In genomic region chr11:116532066-116532465, GRCh38 we compare ENCODE assay signal across 18 cellular contexts.
A peak's percentile ranks its signal among the peaks of the same experiment; 100 is the strongest.
DNase-seq lines count a peak whose midpoint lies in the region; ATAC-seq and TF ChIP-seq lines count a peak whose summit lies in the region.
"Had no signal": no experiment of that assay in that cellular context is flagged by ENCODE, and none has a peak within 500 bp of the region (broad histone marks: within the 10 kb centered on the region; RNA-seq: fewer than 3 reads in every experiment).

No MANE protein-coding gene starts in this region.

- DNase-seq in coronary artery (ENCODE audit: low spot score) (peak; percentile 33), endodermal cell (peak; percentile 24), posterior vena cava (ENCODE audit: low spot score) (peak; percentile 31), stomach (peak; percentile 8), tibial artery (no peak), NCI-H524 (lab: John Stamatoyannopoulos, UW) (no peak)
- DNase-seq: C1 segment of cervical spinal cord; Calu3; CD4-positive, alpha-beta memory T cell; COR-L47; DMS53; DMS79 treated with DMSO at 0.1 percent for 48 hours; GF-D8; GM23248; H9 had no signal

- no peak overlapping the region for H3K9ac ChIP-seq in endodermal cell (ENCODE audit: extremely low read depth, low read length, poor library complexity, severe bottlenecking)
- H3K9ac ChIP-seq: GM23248 had no signal

- no peaks in the 10 kb centered on the region for H3K36me3 ChIP-seq in endodermal cell (ENCODE audit: control insufficient read depth, insufficient read depth, low read length)
- no peaks in the 10 kb centered on the region for H3K36me3 ChIP-seq in stomach
- H3K36me3 ChIP-seq in tibial artery = no peaks in the 10 kb centered on the region

- peaks cover 31% of the 10 kb centered on the region for H3K4me1 Mint-ChIP-seq in endodermal cell
- H3K4me1 Mint-ChIP-seq: CD4-positive, alpha-beta memory T cell had no signal

- H3K36me3 Mint-ChIP-seq in endodermal cell (ENCODE audit: low read depth) = peaks cover 4% of the 10 kb centered on the region
- H3K36me3 Mint-ChIP-seq: CD4-positive, alpha-beta memory T cell had no signal

- H3K27ac ChIP-seq in coronary artery (no peak overlapping the region), endodermal cell (ENCODE audit: low read depth, low read length) (no peak overlapping the region), stomach (no peak overlapping the region), tibial artery (no peak overlapping the region)
- H3K27ac ChIP-seq: GM23248 had no signal

- 83 to 96% methylated on average over 5 to 8 of the region's 8 CpGs for WGBS in endodermal cell (ENCODE audit: insufficient coverage in 1 of 2, insufficient read length in 1 of 2), 2 experiments
- 65 to 84% (median 82%) methylated on average over 8 of the region's 8 CpGs for WGBS in stomach, 5 donors

- H3K27me3 ChIP-seq in endodermal cell (ENCODE audit: control insufficient read depth, insufficient read depth, low read length, poor library complexity, severe bottlenecking) (no peaks in the 10 kb centered on the region), stomach (peaks cover 0 to 83% (median 25%) of the 10 kb centered on the region in 3 donors), tibial artery (peaks cover 0 to 23% of the 10 kb centered on the region in 2 donors)

- H3K4me3 Mint-ChIP-seq in endodermal cell = no peak overlapping the region
- H3K4me3 Mint-ChIP-seq: CD4-positive, alpha-beta memory T cell; H9 had no signal

- no peak for TF ChIP-seq POLR2A in stomach (IDR thresholded peaks at IDR 0.05)

- H3K4me1 ChIP-seq in endodermal cell (ENCODE audit: control insufficient read depth, insufficient read depth, low read length) = peaks cover 8% of the 10 kb centered on the region
- H3K4me1 ChIP-seq in stomach = no peaks in the 10 kb centered on the region
- no peaks in the 10 kb centered on the region for H3K4me1 ChIP-seq in tibial artery

- intact Hi-C loops in posterior vena cava (cut with DNase I) (loop anchor here in 1 of 2 donors (10.0 kb wide), 1 partner anchor 733 kb away; no protein-coding TSS in a partner anchor), stomach (cut with DNase I; ENCODE audit: low total_unique reads) (no loop called here), tibial artery (cut with DNase I; ENCODE audit: low total_unique reads) (no loop called here)

- TF ChIP-seq CTCF in coronary artery (IDR thresholded peaks at IDR 0.05) = no peak
- TF ChIP-seq CTCF in endodermal cell (conservative IDR thresholded peaks at IDR 0.05) = no peak
- TF ChIP-seq CTCF in stomach (IDR thresholded peaks at IDR 0.05) = no peak
- TF ChIP-seq CTCF in tibial artery (IDR thresholded peaks at IDR 0.05) = no peak

- TF ChIP-seq EP300 in stomach (IDR thresholded peaks at IDR 0.05) = no peak

- peaks cover 9% of the 10 kb centered on the region for H3K9me3 Mint-ChIP-seq in endodermal cell

- H3K4me3 ChIP-seq in coronary artery = no peak overlapping the region
- no peak overlapping the region for H3K4me3 ChIP-seq in endodermal cell (ENCODE audit: low read length)
- no peak overlapping the region for H3K4me3 ChIP-seq in stomach
- H3K4me3 ChIP-seq in tibial artery = no peak overlapping the region
- H3K4me3 ChIP-seq: GM23248 had no signal

- ATAC-seq in GM19035 (IDR thresholded peaks at IDR 0.05; ENCODE audit: unreplicated experiment) (no peak), HG02981 (IDR thresholded peaks at IDR 0.05; ENCODE audit: unreplicated experiment) (no peak)
- ATAC-seq: HCT116 had no signal

- no peaks in the 10 kb centered on the region for H3K9me3 ChIP-seq in endodermal cell (ENCODE audit: control insufficient read depth, low read length)
- peaks cover 0 to 14% (median 9%) of the 10 kb centered on the region in 4 donors for H3K9me3 ChIP-seq in stomach
- H3K9me3 ChIP-seq in tibial artery = peaks cover 0 to 10% (median 0%) of the 10 kb centered on the region in 3 donors

- no peak overlapping the region for H3K27ac Mint-ChIP-seq in endodermal cell
- H3K27ac Mint-ChIP-seq: CD4-positive, alpha-beta memory T cell; H9 had no signal

- H3K27me3 Mint-ChIP-seq in endodermal cell (ENCODE audit: insufficient read depth) = peaks cover 9% of the 10 kb centered on the region

Comparison
In these comparisons a context has a peak if more than half of its experiments do, and no peak if none do; other contexts are left out.
1. DNase-seq: peak in coronary artery (single experiment), endodermal cell (single experiment), posterior vena cava (single experiment) and stomach (single experiment); none in tibial artery (0 of 2) and NCI-H524 (0 of 2).